Comparison of ENCODE assay signal across 8 cellular contexts in the genomic region with DNA sequence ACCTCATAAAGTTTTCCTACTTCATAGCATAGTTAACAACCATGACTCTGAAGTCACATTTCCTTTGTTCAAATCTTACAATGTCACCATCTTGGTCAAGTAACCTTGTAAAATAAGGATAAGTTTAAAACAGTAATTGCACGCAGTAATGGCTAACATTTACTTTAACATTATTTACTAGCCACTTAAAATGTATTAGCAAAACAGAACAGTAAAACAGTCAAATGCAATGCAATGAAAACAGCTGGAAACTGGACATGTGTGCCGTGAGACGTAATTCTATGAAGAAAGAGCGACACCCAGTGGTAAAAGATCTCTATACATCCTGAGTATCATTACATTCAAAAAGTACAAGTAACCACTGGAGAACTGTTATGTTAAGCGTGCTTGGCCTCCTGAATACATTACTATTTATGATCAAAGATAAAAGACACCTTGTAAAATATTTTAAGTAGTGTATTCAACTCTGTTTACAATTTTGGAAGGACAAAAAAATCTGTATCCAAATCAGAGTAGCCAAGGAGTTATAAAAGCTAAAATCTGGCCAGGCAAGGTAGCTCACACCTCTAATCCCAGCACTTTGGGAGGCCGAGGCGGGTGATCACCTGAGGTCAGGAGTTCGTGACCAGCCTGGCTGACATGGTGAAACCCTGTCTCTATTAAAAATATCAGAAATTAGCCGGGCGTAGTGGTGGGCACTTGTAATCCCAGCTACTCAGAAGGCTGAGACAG. TPM values are rescaled to one million over a fixed set of nuclear protein-coding genes. Genes with fewer than 3 reads are reported as not detected.
DNase-seq lines count a peak whose midpoint lies in the region; ATAC-seq, FAIRE-seq and TF ChIP-seq lines count a peak whose summit lies in the region.

No MANE protein-coding gene starts in this region.

- DNase-seq in activated naive CD4-positive, alpha-beta T cell treated with anti-CD3 and anti-CD28 coated beads, Interleukin-2, amount 10 ng/mL, durations not matched to agents 7 days and 5 days = peak; percentile 23
- DNase-seq in activated naive CD4-positive, alpha-beta T cell treated with Interleukin-2 at 50 U/mL for 16 hours = no peak
- DNase-seq in HFF-Myc (ENCODE audit: extremely low read depth, low read depth) (peak; percentile 72), NCI-H1694 (lab: John Stamatoyannopoulos, UW) (peak; percentile 1), foreskin melanocyte (peak; percentile 62), pancreas (peak in 1 of 6 donors; percentile 10)

- peak; percentile 86 to 94 (median 92) for ATAC-seq in pancreas
- ATAC-seq in GM21381 (IDR thresholded peaks at IDR 0.05; ENCODE audit: unreplicated experiment) = no peak

- no peak overlapping the region for H3K27ac Mint-ChIP-seq in activated naive CD4-positive, alpha-beta T cell treated with anti-CD3 and anti-CD28 coated beads, Interleukin-2, amount 10 ng/mL, durations not matched to agents 7 days and 5 days

- peaks cover 3 to 14% (median 12%) of the 10 kb centered on the region in 3 donors for H3K4me1 ChIP-seq in pancreas

- H3K9me3 ChIP-seq in pancreas = no peaks in the 10 kb centered on the region

- H3K27me3 Mint-ChIP-seq in activated naive CD4-positive, alpha-beta T cell treated with anti-CD3 and anti-CD28 coated beads, Interleukin-2, amount 10 ng/mL, durations not matched to agents 7 days and 5 days = no peaks in the 10 kb centered on the region

- TF ChIP-seq CTCF in HFF-Myc (IDR thresholded peaks at IDR 0.05; ENCODE audit: low read depth, low read length, missing control alignments) (peak; percentile 55), pancreas (IDR thresholded peaks at IDR 0.05) (peak; percentile 21 to 64 (median 47))

- H3K36me3 Mint-ChIP-seq in activated naive CD4-positive, alpha-beta T cell treated with anti-CD3 and anti-CD28 coated beads, Interleukin-2, amount 10 ng/mL, durations not matched to agents 7 days and 5 days = peaks cover 18% of the 10 kb centered on the region

- intact Hi-C loops in pancreas (cut with DNase I) = no loop called here

- 34 to 40% methylated on average over 10 of the region's 10 CpGs for WGBS in pancreas, 2 donors

- H3K36me3 ChIP-seq in pancreas = peaks cover 0 to 7% (median 0%) of the 10 kb centered on the region in 3 donors

- FAIRE-seq in TTC549 (lab: Jason Lieb, UNC) (peak; percentile 97), pancreas (lab: Jason Lieb, UNC) (peak; percentile 90)

- CTCF ChIA-PET in activated naive CD4-positive, alpha-beta T cell treated with anti-CD3 and anti-CD28 coated beads, Interleukin-2, amount 10 ng/mL, durations not matched to agents 7 days and 5 days (lab: Charles Lee) = interaction anchor here (0.8 to 2.8 kb wide), 10 partner anchors 11 to 959 kb away, joined by 3 to 29 read pairs (median 6); no protein-coding TSS in a partner anchor

- H3K4me3 ChIP-seq in HFF-Myc (replicated peaks; ENCODE audit: low read depth, low read length) = no peak overlapping the region
- no peak overlapping the region for H3K4me3 ChIP-seq in pancreas

- no peaks in the 10 kb centered on the region for H3K4me1 Mint-ChIP-seq in activated naive CD4-positive, alpha-beta T cell treated with anti-CD3 and anti-CD28 coated beads, Interleukin-2, amount 10 ng/mL, durations not matched to agents 7 days and 5 days

- H3K4me3 Mint-ChIP-seq in activated naive CD4-positive, alpha-beta T cell treated with anti-CD3 and anti-CD28 coated beads, Interleukin-2, amount 10 ng/mL, durations not matched to agents 7 days and 5 days = no peak overlapping the region

- H3K27ac ChIP-seq in pancreas = peak overlapping the region in 2 of 4 donors; percentile 11 to 19

- no peaks in the 10 kb centered on the region for H3K9me3 Mint-ChIP-seq in activated naive CD4-positive, alpha-beta T cell treated with anti-CD3 and anti-CD28 coated beads, Interleukin-2, amount 10 ng/mL, durations not matched to agents 7 days and 5 days

- no peaks in the 10 kb centered on the region for H3K27me3 ChIP-seq in pancreas

RNA-seq across cellular contexts. Expression of a gene that starts 27.2 kb away (rescaled TPM):
- total RNA-seq in pancreas = 10 to 100 TPM in 3 of 6 donors, 1 to 10 TPM in 3; 7.4 to 15.4 (median 10.4) TPM
- polyA plus RNA-seq in pancreas = 1 to 10 TPM; 2.8 to 5.4 TPM
